ENCODE assay signal across 8 cellular contexts in genomic region chr9:125233678-125234077, GRCh38. TPM values are rescaled to one million over a fixed set of nuclear protein-coding genes. Genes with fewer than 3 reads are reported as not detected.
DNase-seq lines count a peak whose midpoint lies in the region; ATAC-seq and TF ChIP-seq lines count a peak whose summit lies in the region.
"Had no signal": no experiment of that assay in that cellular context is flagged by ENCODE, and none has a peak within 500 bp of the region (broad histone marks: within the 10 kb centered on the region; RNA-seq: fewer than 3 reads in every experiment).

No MANE protein-coding gene starts in this region.

- no peaks in the 10 kb centered on the region for H3K9me3 ChIP-seq in fibroblast of lung (ENCODE audit: control insufficient read depth, insufficient read depth, low read depth, low read length)
- no peaks in the 10 kb centered on the region for H3K9me3 ChIP-seq in right atrium auricular region

- no peak overlapping the region for H3K4me2 ChIP-seq in fibroblast of lung (ENCODE audit: extremely low read depth, insufficient read depth, low read length)

- H3K4me3 ChIP-seq in fibroblast of lung (replicated peaks in 1 of 4; ENCODE audit: control extremely low read depth in 1 of 4, insufficient read depth in 1 of 4, low read depth in 3 of 4, low read length in 4 of 4) (no peak overlapping the region), retinal pigment epithelial cell (ENCODE audit: low read length) (no peak overlapping the region), right atrium auricular region (no peak overlapping the region)

- peaks cover 7% of the 10 kb centered on the region for H4K20me1 ChIP-seq in fibroblast of lung (ENCODE audit: control insufficient read depth, extremely low read depth, insufficient read depth, low read length)

- H3K36me3 ChIP-seq in fibroblast of lung (ENCODE audit: control insufficient read depth, insufficient read depth, low read length), result peaks cover 14% of the 10 kb centered on the region
- peaks cover 60% of the 10 kb centered on the region for H3K36me3 ChIP-seq in right atrium auricular region

- no peak overlapping the region for H2AFZ ChIP-seq in fibroblast of lung (ENCODE audit: low read length)

- peaks cover 38% of the 10 kb centered on the region for H3K79me2 ChIP-seq in fibroblast of lung (ENCODE audit: control insufficient read depth, insufficient read depth, low read length)

- no peak for ATAC-seq in HG03460 (IDR thresholded peaks at IDR 0.05; ENCODE audit: unreplicated experiment)

- peak overlapping the region; percentile 65 for H3K27ac ChIP-seq in fibroblast of lung (ENCODE audit: insufficient read depth, low read length)
- H3K27ac ChIP-seq in right atrium auricular region, result no peak overlapping the region

- DNase-seq in GM03348 (ENCODE audit: low spot score), result peak; percentile 82
- peak; percentile 100 for DNase-seq in RKO (ENCODE audit: low spot score)
- peak; percentile 98 to 99 for DNase-seq in fibroblast of lung (ENCODE audit: low read depth in 2 of 2)
- peak; percentile 72 for DNase-seq in retinal pigment epithelial cell (ENCODE audit: low read depth)
- no peak for DNase-seq in DMS114 treated with DMSO at 0.1 percent for 48 hours (lab: John Stamatoyannopoulos, UW; ENCODE audit: unreplicated experiment)
- DNase-seq in right atrium auricular region (ENCODE audit: low spot score), result no peak
- DNase-seq: naive B cell had no signal

- H3K9ac ChIP-seq in fibroblast of lung (ENCODE audit: insufficient read depth, low read length), result no peak overlapping the region

- peaks cover 13% of the 10 kb centered on the region for H3K4me1 ChIP-seq in fibroblast of lung (ENCODE audit: control insufficient read depth, extremely low read depth, insufficient read depth, low read length)
- H3K4me1 ChIP-seq in right atrium auricular region, result peaks cover 0 to 40% of the 10 kb centered on the region in 2 donors

- TF ChIP-seq CTCF in fibroblast of lung (conservative IDR thresholded peaks at IDR 0.05 in 1 of 2, IDR thresholded peaks at IDR 0.05 in 1 of 2; ENCODE audit: low read depth in 1 of 2, low read length in 2 of 2) (no peak), retinal pigment epithelial cell (conservative IDR thresholded peaks at IDR 0.05; ENCODE audit: low read depth, low read length) (no peak), right atrium auricular region (IDR thresholded peaks at IDR 0.05) (no peak)

- H3K27me3 ChIP-seq in fibroblast of lung (ENCODE audit: control insufficient read depth, insufficient read depth, low read length) (no peaks in the 10 kb centered on the region), right atrium auricular region (no peaks in the 10 kb centered on the region)

RNA-seq across cellular contexts. Expression of gene HSPA5, which starts 7.5 kb away (rescaled TPM):
- total RNA-seq in fibroblast of lung (193 and 339 TPM in 2 replicates), right atrium auricular region (100 to 1,000 TPM; 128 to 162 TPM)
- 482 and 558 TPM in 2 replicates for polyA plus RNA-seq in fibroblast of lung
- 449 and 587 TPM in 2 replicates for polyA plus RNA-seq in fibroblast of lung (2012)
- 122 and 124 TPM in 2 replicates for polyA minus RNA-seq in fibroblast of lung (ENCODE audit: low replicate concordance)

RNA-seq across cellular contexts. Expression of gene GAPVD1, which starts 27.9 kb away (rescaled TPM):
- 54.7 and 72.3 TPM in 2 replicates for total RNA-seq in fibroblast of lung
- 22.5 and 23.0 TPM in 2 replicates for polyA plus RNA-seq in fibroblast of lung
- polyA plus RNA-seq in fibroblast of lung (2012), result 15.9 and 16.6 TPM in 2 replicates
- polyA minus RNA-seq in fibroblast of lung (ENCODE audit: low replicate concordance), result 16.1 and 18.9 TPM in 2 replicates
- 10 to 100 TPM; 26.0 to 30.5 TPM for total RNA-seq in right atrium auricular region

RNA-seq across cellular contexts. Expression of gene RABEPK, which starts 33.3 kb away (rescaled TPM):
- total RNA-seq in fibroblast of lung (37.3 and 37.8 TPM in 2 replicates), right atrium auricular region (10 to 100 TPM in 1 of 2 donors, 1 to 10 TPM in 1; 7.5 to 12.1 TPM)
- 29.8 and 32.6 TPM in 2 replicates for polyA plus RNA-seq in fibroblast of lung
- 30.5 and 34.4 TPM in 2 replicates for polyA plus RNA-seq in fibroblast of lung (2012)
- 14.3 and 27.3 TPM in 2 replicates for polyA minus RNA-seq in fibroblast of lung (ENCODE audit: low replicate concordance)

RNA-seq across cellular contexts. Expression of gene PPP6C, which starts 44.1 kb away (rescaled TPM):
- total RNA-seq in fibroblast of lung (11.6 and 12.7 TPM in 2 replicates), right atrium auricular region (10 to 100 TPM; 28.5 to 32.9 TPM)
- 37.1 and 47.9 TPM in 2 replicates for polyA plus RNA-seq in fibroblast of lung
- 22.1 and 24.2 TPM in 2 replicates for polyA plus RNA-seq in fibroblast of lung (2012)
- 3.4 and 7.2 TPM in 2 replicates for polyA minus RNA-seq in fibroblast of lung (ENCODE audit: low replicate concordance)

Comparison
In these comparisons a context has a peak if more than half of its experiments do, and no peak if none do; other contexts are left out.
1. DNase-seq: peak in GM03348 (single experiment), RKO (single experiment), fibroblast of lung (2 of 2) and retinal pigment epithelial cell (single experiment); none in DMS114 treated with DMSO at 0.1 percent for 48 hours (single experiment) and right atrium auricular region (single experiment).